Comparison of ENCODE assay signal across 9 cellular contexts in genomic region chr2:195613922-195614321, GRCh38. TPM values are rescaled to one million over a fixed set of nuclear protein-coding genes. Genes with fewer than 3 reads are reported as not detected.
DNase-seq lines count a peak whose midpoint lies in the region; ATAC-seq and TF ChIP-seq lines count a peak whose summit lies in the region.
"Had no signal": no experiment of that assay in that cellular context is flagged by ENCODE, and none has a peak within 500 bp of the region (broad histone marks: within the 10 kb centered on the region; RNA-seq: fewer than 3 reads in every experiment).

No MANE protein-coding gene starts in this region.

- H3K27ac ChIP-seq in heart left ventricle (peak overlapping the region in 6 of 12 donors; percentile 26 to 66 (median 54)), right atrium auricular region (peak overlapping the region in 1 of 2 donors; percentile 73), iPS-18a (ENCODE audit: low read length) (no peak overlapping the region), uterus (peak overlapping the region; percentile 53 to 59)

- H3K36me3 ChIP-seq in heart left ventricle (no peaks in the 10 kb centered on the region), right atrium auricular region (no peaks in the 10 kb centered on the region), iPS-18a (ENCODE audit: control insufficient read depth, low read depth, low read length) (no peaks in the 10 kb centered on the region), uterus (no peaks in the 10 kb centered on the region)

- no peaks in the 10 kb centered on the region for H3K9me3 Mint-ChIP-seq in activated T-cell treated with anti-CD3 and anti-CD28 coated beads, Interleukin-2, amount 50 U/mL, for 24 hours
- H3K9me3 Mint-ChIP-seq: CD8-positive, alpha-beta T cell had no signal

- peak overlapping the region; percentile 58 for H3K9ac ChIP-seq in iPS-18a (ENCODE audit: low read length)

- H3K27me3 ChIP-seq in heart left ventricle, result no peaks in the 10 kb centered on the region
- H3K27me3 ChIP-seq in right atrium auricular region, result no peaks in the 10 kb centered on the region
- no peaks in the 10 kb centered on the region for H3K27me3 ChIP-seq in iPS-18a (ENCODE audit: control insufficient read depth, insufficient read depth, low read length)
- H3K27me3 ChIP-seq in uterus, result no peaks in the 10 kb centered on the region

- H3K4me3 ChIP-seq in heart left ventricle (peak overlapping the region in 3 of 12 donors; percentile 1 to 40 (median 20)), right atrium auricular region (peak overlapping the region in 1 of 2 donors; percentile 18), iPS-18a (ENCODE audit: low read length) (peak overlapping the region; percentile 57), uterus (no peak overlapping the region)

- ATAC-seq in heart left ventricle (peak in 3 of 4 donors; percentile 67 to 93 (median 76)), HG02798 (IDR thresholded peaks at IDR 0.05; ENCODE audit: poor library complexity, unreplicated experiment) (no peak)
- ATAC-seq: CD8-positive, alpha-beta T cell had no signal

- no peak for DNase-seq in heart left ventricle
- no peak for DNase-seq in right atrium auricular region (ENCODE audit: low spot score)
- DNase-seq in SW480 (ENCODE audit: low spot score), result peak; percentile 53
- no peak for DNase-seq in uterus
- no peak for DNase-seq in activated CD4-positive, alpha-beta T cell treated with anti-CD3 and anti-CD28 coated beads for 48 hours
- DNase-seq in activated T-cell treated with anti-CD3 and anti-CD28 coated beads, Interleukin-2, amount 50 U/mL, for 24 hours, result no peak
- DNase-seq: CD8-positive, alpha-beta T cell had no signal

- TF ChIP-seq POLR2A in heart left ventricle (IDR thresholded peaks at IDR 0.05), result no peak
- no peak for TF ChIP-seq POLR2A in uterus (IDR thresholded peaks at IDR 0.05)

- no peak overlapping the region for H3K27ac Mint-ChIP-seq in activated T-cell treated with anti-CD3 and anti-CD28 coated beads, Interleukin-2, amount 50 U/mL, for 24 hours
- H3K27ac Mint-ChIP-seq: CD8-positive, alpha-beta T cell had no signal

- no peaks in the 10 kb centered on the region for H3K27me3 Mint-ChIP-seq in activated T-cell treated with anti-CD3 and anti-CD28 coated beads, Interleukin-2, amount 50 U/mL, for 24 hours

- 50 to 60% (median 53%) methylated on average over 2 of the region's 2 CpGs for WGBS in heart left ventricle, 4 donors

- H3K9me3 ChIP-seq in heart left ventricle, result no peaks in the 10 kb centered on the region
- no peaks in the 10 kb centered on the region for H3K9me3 ChIP-seq in right atrium auricular region
- H3K9me3 ChIP-seq in iPS-18a (ENCODE audit: control insufficient read depth, low read depth, low read length), result no peaks in the 10 kb centered on the region
- H3K9me3 ChIP-seq in uterus, result no peaks in the 10 kb centered on the region

- H3K4me3 Mint-ChIP-seq in activated T-cell treated with anti-CD3 and anti-CD28 coated beads, Interleukin-2, amount 50 U/mL, for 24 hours, result no peak overlapping the region
- H3K4me3 Mint-ChIP-seq: CD8-positive, alpha-beta T cell had no signal

- H3K4me1 Mint-ChIP-seq in activated T-cell treated with anti-CD3 and anti-CD28 coated beads, Interleukin-2, amount 50 U/mL, for 24 hours (ENCODE audit: low read depth), result peaks cover 18% of the 10 kb centered on the region

- no peaks in the 10 kb centered on the region for H3K36me3 Mint-ChIP-seq in activated T-cell treated with anti-CD3 and anti-CD28 coated beads, Interleukin-2, amount 50 U/mL, for 24 hours (ENCODE audit: low read depth)
- H3K36me3 Mint-ChIP-seq: CD8-positive, alpha-beta T cell had no signal

- peaks cover 0 to 24% (median 13%) of the 10 kb centered on the region in 12 donors for H3K4me1 ChIP-seq in heart left ventricle
- H3K4me1 ChIP-seq in right atrium auricular region, result peaks cover 0 to 13% of the 10 kb centered on the region in 2 donors
- H3K4me1 ChIP-seq in iPS-18a (ENCODE audit: control insufficient read depth, low read depth, low read length), result peaks cover 31% of the 10 kb centered on the region
- H3K4me1 ChIP-seq in uterus, result no peaks in the 10 kb centered on the region

- intact Hi-C loops in heart left ventricle (cut with DNase I), result no loop called here
- intact Hi-C loops in uterus (cut with DNase I; ENCODE audit: low total_unique reads), result no loop called here

- TF ChIP-seq CTCF in heart left ventricle (IDR thresholded peaks at IDR 0.05), result no peak
- no peak for TF ChIP-seq CTCF in right atrium auricular region (IDR thresholded peaks at IDR 0.05)
- no peak for TF ChIP-seq CTCF in uterus (IDR thresholded peaks at IDR 0.05)

RNA-seq across cellular contexts. Expression of gene SLC39A10, which starts 43.1 kb away (rescaled TPM):
- total RNA-seq in heart left ventricle, result 10 to 100 TPM in 4 of 9 donors, 1 to 10 TPM in 5; 4.0 to 18.2 (median 9.2) TPM
- polyA plus RNA-seq in heart left ventricle, result 10 to 100 TPM in 1 of 2 donors, 1 to 10 TPM in 1; 3.1 to 10.2 TPM
- total RNA-seq in right atrium auricular region, result 10 to 100 TPM in 1 of 2 donors, 1 to 10 TPM in 1; 8.5 to 12.3 TPM
- 10 to 100 TPM; 13.1 to 93.5 (median 31.4) TPM for total RNA-seq in uterus
